Comparison of ENCODE assay signal across 16 cellular contexts in the genomic region with DNA sequence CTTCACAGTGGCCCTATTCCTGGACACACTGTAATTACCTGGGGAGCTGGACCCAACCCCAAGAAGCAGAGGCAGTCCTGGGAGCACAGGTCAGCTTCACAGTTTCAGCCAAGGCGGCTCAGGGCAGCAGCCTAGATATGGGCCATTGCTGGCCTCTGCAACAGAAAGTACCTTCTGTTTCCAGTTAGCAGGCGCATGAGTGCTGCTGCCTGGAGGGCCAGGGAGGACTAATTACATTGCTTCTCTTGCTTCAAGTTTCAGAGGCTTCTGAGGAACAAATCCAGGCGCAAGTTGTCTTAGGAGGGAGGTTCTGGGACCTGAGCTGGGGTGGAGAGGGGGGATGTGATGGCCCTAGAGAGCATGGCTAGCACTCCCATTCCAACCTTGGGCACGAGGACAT. TPM values are rescaled to one million over a fixed set of nuclear protein-coding genes. Genes with fewer than 3 reads are reported as not detected.
A peak's percentile ranks its signal among the peaks of the same experiment; 100 is the strongest.
DNase-seq lines count a peak whose midpoint lies in the region; ATAC-seq, FAIRE-seq and TF ChIP-seq lines count a peak whose summit lies in the region.
"Had no signal": no experiment of that assay in that cellular context is flagged by ENCODE, and none has a peak within 500 bp of the region (broad histone marks: within the 10 kb centered on the region; RNA-seq: fewer than 3 reads in every experiment).

No MANE protein-coding gene starts in this region.

- TF ChIP-seq EP300 in SK-N-SH (IDR thresholded peaks at IDR 0.05; ENCODE audit: borderline replicate concordance in 1 of 2, low read depth in 1 of 2, low read length in 1 of 2) = peak in 1 of 2 experiments; percentile 63; a peak in 1 of 4 replicates
- TF ChIP-seq EP300 in sigmoid colon (IDR thresholded peaks at IDR 0.05) = no peak

- H3K36me3 Mint-ChIP-seq in activated T-helper 2 cell treated with anti-CD3 and anti-CD28 coated beads, Interferon-gamma antibody, Interleukin-2, Interleukin-4, amounts not matched to agents 10 μg/mL and 5 μg/mL and 100 μg/mL, durations not matched to agents 14 hours and 24 hours and 36 hours (ENCODE audit: low read depth) = peaks cover 4% of the 10 kb centered on the region
- H3K36me3 Mint-ChIP-seq: CD4-positive, alpha-beta memory T cell had no signal

- H3K9me3 Mint-ChIP-seq in activated T-helper 2 cell treated with anti-CD3 and anti-CD28 coated beads, Interferon-gamma antibody, Interleukin-2, Interleukin-4, amounts not matched to agents 10 μg/mL and 5 μg/mL and 100 μg/mL, durations not matched to agents 14 hours and 24 hours and 36 hours = no peaks in the 10 kb centered on the region
- H3K9me3 Mint-ChIP-seq: stimulated activated naive B cell treated with anti-CD40 and anti-IgM and Interleukin-4, amounts not matched to agents 10 μg/mL and 1 μg/mL and 100 μg/mL, for 72 hours had no signal

- FAIRE-seq in H54 (lab: Jason Lieb, UNC) = no peak

- 90% methylated on average over 3 of the region's 4 CpGs for WGBS in SK-N-SH (ENCODE audit: low lambda C conversion rate)
- WGBS in esophagus squamous epithelium, 2 donors = 80 to 100% methylated on average over 2 of the region's 4 CpGs
- WGBS in sigmoid colon, 2 donors = 92 to 94% methylated on average over 4 of the region's 4 CpGs

- no peaks in the 10 kb centered on the region for H4K20me1 ChIP-seq in BLaER1
- no peaks in the 10 kb centered on the region for H4K20me1 ChIP-seq in SK-N-SH (ENCODE audit: insufficient read depth)

- H2AFZ ChIP-seq in SK-N-SH (ENCODE audit: low read depth) = no peak overlapping the region
- H2AFZ ChIP-seq: GM23248 had no signal

- peaks cover 37% of the 10 kb centered on the region for H3K4me1 ChIP-seq in BLaER1
- H3K4me1 ChIP-seq in SK-N-SH (ENCODE audit: control insufficient read depth in 1 of 2, insufficient read depth in 2 of 2, low read depth in 1 of 2, low read length in 1 of 2) = peaks cover 0 to 71% of the 10 kb centered on the region in 2 experiments; a peak in 2 of 4 replicates
- H3K4me1 ChIP-seq in esophagus squamous epithelium = peaks cover 32 to 73% (median 35%) of the 10 kb centered on the region in 3 donors
- peaks cover 0 to 18% (median 15%) of the 10 kb centered on the region in 4 donors for H3K4me1 ChIP-seq in sigmoid colon
- H3K4me1 ChIP-seq: colonic mucosa had no signal

- no peak overlapping the region for H3K27ac Mint-ChIP-seq in activated T-helper 2 cell treated with anti-CD3 and anti-CD28 coated beads, Interferon-gamma antibody, Interleukin-2, Interleukin-4, amounts not matched to agents 10 μg/mL and 5 μg/mL and 100 μg/mL, durations not matched to agents 14 hours and 24 hours and 36 hours
- H3K27ac Mint-ChIP-seq: stimulated activated naive B cell treated with anti-CD40 and anti-IgM and Interleukin-4, amounts not matched to agents 10 μg/mL and 1 μg/mL and 100 μg/mL, for 72 hours had no signal

- no peaks in the 10 kb centered on the region for H3K4me1 Mint-ChIP-seq in activated T-helper 2 cell treated with anti-CD3 and anti-CD28 coated beads, Interferon-gamma antibody, Interleukin-2, Interleukin-4, amounts not matched to agents 10 μg/mL and 5 μg/mL and 100 μg/mL, durations not matched to agents 14 hours and 24 hours and 36 hours (ENCODE audit: low read depth)
- H3K4me1 Mint-ChIP-seq: stimulated activated naive B cell treated with anti-CD40 and anti-IgM and Interleukin-4, amounts not matched to agents 10 μg/mL and 1 μg/mL and 100 μg/mL, for 72 hours had no signal

- no peaks in the 10 kb centered on the region for H3K79me2 ChIP-seq in SK-N-SH (ENCODE audit: insufficient read depth)

- no peak for TF ChIP-seq RAD21 in SK-N-SH (IDR thresholded peaks at IDR 0.05; ENCODE audit: low read length)

- no peak overlapping the region for H3K4me3 ChIP-seq in BLaER1
- no peak overlapping the region for H3K4me3 ChIP-seq in SK-N-SH (ENCODE audit: low read depth in 2 of 2, low read length in 1 of 2)
- H3K4me3 ChIP-seq in esophagus squamous epithelium = no peak overlapping the region
- no peak overlapping the region for H3K4me3 ChIP-seq in sigmoid colon
- H3K4me3 ChIP-seq: colonic mucosa, GM23248 had no signal

- POLR2A ChIA-PET in SK-N-SH (lab: Yijun Ruan, JAX) = interaction anchor here (0.7 to 2.2 kb wide), 6 partner anchors 10 to 66 kb away, joined by 3 to 11 read pairs (median 4); partner anchors contain the start of gene DUSP7

- H3K36me3 ChIP-seq in BLaER1 (peaks cover 15% of the 10 kb centered on the region), SK-N-SH (replicated peaks in 1 of 2; ENCODE audit: control insufficient read depth in 1 of 2, insufficient read depth in 2 of 2, low read length in 1 of 2) (peaks cover 0 to 3% of the 10 kb centered on the region in 2 experiments), esophagus squamous epithelium (no peaks in the 10 kb centered on the region), sigmoid colon (no peaks in the 10 kb centered on the region)
- H3K36me3 ChIP-seq: colonic mucosa had no signal

- DNase-seq in SK-N-SH (peak; percentile 70), esophagus squamous epithelium (lab: John Stamatoyannopoulos, UW) (no peak), sigmoid colon (no peak), H54 (ENCODE audit: insufficient read length, low spot score) (no peak), head of caudate nucleus (no peak)
- DNase-seq in activated T-helper 2 cell treated with anti-CD3 and anti-CD28 coated beads, Interferon-gamma antibody, Interleukin-2, Interleukin-4, amounts not matched to agents 10 μg/mL and 5 μg/mL and 100 μg/mL, durations not matched to agents 14 hours and 24 hours and 36 hours (ENCODE audit: low spot score) = no peak
- DNase-seq: activated gamma-delta T cell treated with Interleukin-2 at 50 U/mL for 16 hours; CD4-positive, alpha-beta memory T cell; colonic mucosa; DMS53; GM23248; NCI-H1105; NCI-H748 treated with DMSO at 0.1 percent for 48 hours; stimulated activated naive B cell treated with anti-CD40 and anti-IgM and Interleukin-4, amounts not matched to agents 10 μg/mL and 1 μg/mL and 100 μg/mL, for 72 hours had no signal

- no peaks in the 10 kb centered on the region for H3K27me3 ChIP-seq in BLaER1
- no peaks in the 10 kb centered on the region for H3K27me3 ChIP-seq in SK-N-SH (ENCODE audit: insufficient read depth)
- no peaks in the 10 kb centered on the region for H3K27me3 ChIP-seq in esophagus squamous epithelium
- no peaks in the 10 kb centered on the region for H3K27me3 ChIP-seq in sigmoid colon
- H3K27me3 ChIP-seq: colonic mucosa had no signal

- no peaks in the 10 kb centered on the region for H3F3A ChIP-seq in SK-N-SH (replicated peaks; ENCODE audit: insufficient read depth)

- H3K9me3 ChIP-seq in BLaER1 (no peaks in the 10 kb centered on the region), SK-N-SH (no peaks in the 10 kb centered on the region), esophagus squamous epithelium (no peaks in the 10 kb centered on the region), sigmoid colon (no peaks in the 10 kb centered on the region)
- H3K9me3 ChIP-seq: colonic mucosa had no signal

- H3K27ac ChIP-seq in BLaER1 (no peak overlapping the region), SK-N-SH (ENCODE audit: low read depth in 2 of 2, low read length in 1 of 2) (peak overlapping the region in 1 of 2 experiments; percentile 100; a peak in 2 of 4 replicates), esophagus squamous epithelium (peak overlapping the region in 3 of 4 donors; percentile 50 to 71 (median 70)), sigmoid colon (peak overlapping the region in 3 of 4 donors; percentile 66 to 76 (median 75))
- H3K27ac ChIP-seq: colonic mucosa, GM23248 had no signal

- H3K9ac ChIP-seq in BLaER1 (no peak overlapping the region), SK-N-SH (no peak overlapping the region)
- H3K9ac ChIP-seq: GM23248 had no signal

- CTCF ChIA-PET in SK-N-SH (lab: Yijun Ruan, JAX) = interaction anchor here (0.9 to 2.9 kb wide), 7 partner anchors 8 to 68 kb away, joined by 3 to 20 read pairs (median 7); partner anchors contain the start of gene DUSP7

- H3K4me2 ChIP-seq in BLaER1 (peak overlapping the region; percentile 83; the same call in 1 of the 2 replicates), SK-N-SH (no peak overlapping the region)

- no peaks in the 10 kb centered on the region for H3K27me3 Mint-ChIP-seq in activated T-helper 2 cell treated with anti-CD3 and anti-CD28 coated beads, Interferon-gamma antibody, Interleukin-2, Interleukin-4, amounts not matched to agents 10 μg/mL and 5 μg/mL and 100 μg/mL, durations not matched to agents 14 hours and 24 hours and 36 hours (ENCODE audit: low read depth)
- H3K27me3 Mint-ChIP-seq: CD4-positive, alpha-beta memory T cell; stimulated activated naive B cell treated with anti-CD40 and anti-IgM and Interleukin-4, amounts not matched to agents 10 μg/mL and 1 μg/mL and 100 μg/mL, for 72 hours had no signal

- no peak for TF ChIP-seq CTCF in SK-N-SH (IDR thresholded peaks at IDR 0.05)
- TF ChIP-seq CTCF in esophagus squamous epithelium (IDR thresholded peaks at IDR 0.05) = no peak
- TF ChIP-seq CTCF in sigmoid colon (IDR thresholded peaks at IDR 0.05) = no peak

- H3K4me3 Mint-ChIP-seq in activated T-helper 2 cell treated with anti-CD3 and anti-CD28 coated beads, Interferon-gamma antibody, Interleukin-2, Interleukin-4, amounts not matched to agents 10 μg/mL and 5 μg/mL and 100 μg/mL, durations not matched to agents 14 hours and 24 hours and 36 hours (ENCODE audit: low read depth) = no peak overlapping the region
- H3K4me3 Mint-ChIP-seq: CD4-positive, alpha-beta memory T cell; stimulated activated naive B cell treated with anti-CD40 and anti-IgM and Interleukin-4, amounts not matched to agents 10 μg/mL and 1 μg/mL and 100 μg/mL, for 72 hours had no signal

- intact Hi-C loops in esophagus squamous epithelium (cut with DNase I) = no loop called here
- intact Hi-C loops in sigmoid colon (cut with DNase I) = loop anchor here (5.0 kb wide), 1 partner anchor 52 kb away; no protein-coding TSS in a partner anchor
- intact Hi-C loops in activated T-helper 2 cell treated with anti-CD3 and anti-CD28 coated beads, Interferon-gamma antibody, Interleukin-2, Interleukin-4, amounts not matched to agents 10 μg/mL and 5 μg/mL and 100 μg/mL, durations not matched to agents 14 hours and 24 hours and 36 hours (cut with micrococcal nuclease) = no loop called here
- intact Hi-C loops in head of caudate nucleus (cut with DNase I) = no loop called here

- no peaks in the 10 kb centered on the region for H3K9me2 ChIP-seq in SK-N-SH

- ATAC-seq in HG03571 (IDR thresholded peaks at IDR 0.05; ENCODE audit: unreplicated experiment) = no peak
- ATAC-seq: stimulated activated naive B cell treated with anti-CD40 and anti-IgM and Interleukin-4, amounts not matched to agents 10 μg/mL and 1 μg/mL and 100 μg/mL, for 72 hours had no signal

- TF ChIP-seq POLR2A in esophagus squamous epithelium (IDR thresholded peaks at IDR 0.05) = no peak
- no peak for TF ChIP-seq POLR2A in sigmoid colon (IDR thresholded peaks at IDR 0.05)
- TF ChIP-seq POLR2A in H54 (IDR thresholded peaks at IDR 0.05; ENCODE audit: low read depth, low read length) = no peak

RNA-seq across cellular contexts. Expression of gene DUSP7, which starts 13.5 kb away (rescaled TPM):
- polyA plus RNA-seq in SK-N-SH (2012; rRNA removed) (24.3 and 25.8 TPM in 2 replicates), sigmoid colon (1 to 10 TPM; 3.0 to 7.6 (median 4.2) TPM)
- polyA plus RNA-seq in SK-N-SH (2012; cell fraction: cytosol; rRNA removed) = 13.1 and 20.1 TPM in 2 replicates
- 14.4 and 15.6 TPM in 2 replicates for polyA plus RNA-seq in SK-N-SH (2012; cell fraction: nucleus; rRNA removed)
- total RNA-seq in esophagus squamous epithelium (100 to 1,000 TPM in 1 of 4 donors, 10 to 100 TPM in 3; 49.3 to 105 (median 62.1) TPM), sigmoid colon (1 to 10 TPM; 6.3 to 7.5 (median 7.0) TPM)
- 29.0 and 30.3 TPM in 2 replicates for total RNA-seq in activated T-helper 2 cell treated with anti-CD3 and anti-CD28 coated beads, Interferon-gamma antibody, Interleukin-2, Interleukin-4, amounts not matched to agents 10 μg/mL and 5 μg/mL and 100 μg/mL, durations not matched to agents 14 hours and 24 hours and 36 hours
